Comparison of ENCODE assay signal across 17 cellular contexts in the genomic region with DNA sequence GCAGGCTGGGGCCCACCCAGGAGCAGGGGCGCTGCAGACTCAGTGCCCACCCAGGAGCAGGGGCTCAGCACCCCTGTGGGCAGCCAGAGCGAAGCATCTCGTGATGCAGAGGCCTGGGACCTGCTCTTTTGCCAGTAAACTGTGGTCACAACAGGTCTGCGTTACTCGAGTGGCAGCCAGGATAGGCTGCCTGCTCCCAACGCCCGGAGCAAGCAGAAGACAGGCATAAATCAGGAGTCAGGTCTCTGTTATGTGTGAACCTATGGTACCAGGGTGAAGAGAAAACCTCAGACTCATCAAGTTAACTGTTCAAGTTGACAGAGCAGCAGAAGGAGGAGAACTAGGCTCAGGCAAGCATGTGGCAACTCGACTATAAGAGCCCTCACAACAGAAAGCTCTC.
DNase-seq lines count a peak whose midpoint lies in the region; ATAC-seq and TF ChIP-seq lines count a peak whose summit lies in the region.
"Had no signal": no experiment of that assay in that cellular context is flagged by ENCODE, and none has a peak within 500 bp of the region (broad histone marks: within the 10 kb centered on the region; RNA-seq: fewer than 3 reads in every experiment).

No MANE protein-coding gene starts in this region.

- H4K12ac ChIP-seq in trophoblast cell (ENCODE audit: low read depth, low read length): no peak overlapping the region

- H4K91ac ChIP-seq in trophoblast cell (ENCODE audit: low read depth, low read length): no peak overlapping the region

- H3K4me2 ChIP-seq in trophoblast cell (ENCODE audit: low read length): no peak overlapping the region

- H3K36me3 Mint-ChIP-seq in activated CD4-positive, alpha-beta T cell treated with anti-CD3 and anti-CD28 coated beads, Interleukin-2, amount 10 ng/mL, durations not matched to agents 24 days and 14 days (ENCODE audit: low read depth): peaks cover 35% of the 10 kb centered on the region
- peaks cover 16% of the 10 kb centered on the region for H3K36me3 Mint-ChIP-seq in activated CD4-positive, alpha-beta T cell treated with anti-CD3 and anti-CD28 coated beads for 36 hours (ENCODE audit: low read depth)
- H3K36me3 Mint-ChIP-seq in natural killer cell: peaks cover 8% of the 10 kb centered on the region
- peaks cover 6% of the 10 kb centered on the region for H3K36me3 Mint-ChIP-seq in natural killer cell treated with Interleukin-12 subunit alpha and Interleukin-12 subunit beta and Interleukin-15 and Interleukin-18, amount 100 ng/mL, for 72 hours
- peaks cover 69% of the 10 kb centered on the region for H3K36me3 Mint-ChIP-seq in nephron progenitor cell (ENCODE audit: low read depth)

- H3K23ac ChIP-seq in trophoblast cell (ENCODE audit: low read length): no peak overlapping the region

- no CpG with 5 or more reads among the region's 8 CpGs for WGBS in trophoblast cell (ENCODE audit: extremely low coverage, insufficient coverage, insufficient read length)

- no peak overlapping the region for H2BK12ac ChIP-seq in trophoblast cell (ENCODE audit: low read length)

- H3K27ac ChIP-seq in trophoblast cell (ENCODE audit: low read depth, low read length): no peak overlapping the region
- H3K27ac ChIP-seq: 22Rv1 had no signal

- no peaks in the 10 kb centered on the region for H3K9me3 ChIP-seq in trophoblast cell (ENCODE audit: insufficient read depth, low read depth, low read length)

- H3K9me3 Mint-ChIP-seq in activated CD4-positive, alpha-beta T cell treated with anti-CD3 and anti-CD28 coated beads, Interleukin-2, amount 10 ng/mL, durations not matched to agents 24 days and 14 days: no peaks in the 10 kb centered on the region
- H3K9me3 Mint-ChIP-seq in activated CD4-positive, alpha-beta T cell treated with anti-CD3 and anti-CD28 coated beads for 36 hours (ENCODE audit: low read depth): no peaks in the 10 kb centered on the region
- H3K9me3 Mint-ChIP-seq in natural killer cell (no peaks in the 10 kb centered on the region), nephron progenitor cell (no peaks in the 10 kb centered on the region)
- no peaks in the 10 kb centered on the region for H3K9me3 Mint-ChIP-seq in natural killer cell treated with Interleukin-12 subunit alpha and Interleukin-12 subunit beta and Interleukin-15 and Interleukin-18, amount 100 ng/mL, for 72 hours
- H3K9me3 Mint-ChIP-seq: CD14-positive monocyte; CD8-positive, alpha-beta T cell; HFFc6 had no signal

- H2AK5ac ChIP-seq in trophoblast cell (ENCODE audit: low read length): no peak overlapping the region

- H3K4me3 Mint-ChIP-seq in activated CD4-positive, alpha-beta T cell treated with anti-CD3 and anti-CD28 coated beads, Interleukin-2, amount 10 ng/mL, durations not matched to agents 24 days and 14 days: no peak overlapping the region
- no peak overlapping the region for H3K4me3 Mint-ChIP-seq in activated CD4-positive, alpha-beta T cell treated with anti-CD3 and anti-CD28 coated beads for 36 hours
- no peak overlapping the region for H3K4me3 Mint-ChIP-seq in natural killer cell
- no peak overlapping the region for H3K4me3 Mint-ChIP-seq in natural killer cell treated with Interleukin-12 subunit alpha and Interleukin-12 subunit beta and Interleukin-15 and Interleukin-18, amount 100 ng/mL, for 72 hours
- no peak overlapping the region for H3K4me3 Mint-ChIP-seq in nephron progenitor cell
- H3K4me3 Mint-ChIP-seq: CD14-positive monocyte; CD8-positive, alpha-beta T cell; HFFc6 had no signal

- DNase-seq in activated CD4-positive, alpha-beta T cell treated with anti-CD3 and anti-CD28 coated beads, Interleukin-2, amount 10 ng/mL, durations not matched to agents 24 days and 14 days: no peak
- no peak for DNase-seq in activated CD4-positive, alpha-beta T cell treated with anti-CD3 and anti-CD28 coated beads for 36 hours
- DNase-seq in natural killer cell (no peak), nephron progenitor cell (no peak), trophoblast cell (no peak), SW 1271 (lab: John Stamatoyannopoulos, UW) (no peak)
- no peak for DNase-seq in natural killer cell treated with Interleukin-12 subunit alpha and Interleukin-12 subunit beta and Interleukin-15 and Interleukin-18, amount 100 ng/mL, for 72 hours (ENCODE audit: low spot score)
- no peak for DNase-seq in stimulated activated CD4-positive, alpha-beta T cell treated with anti-CD3 and anti-CD28 coated beads, Interleukin-2, amount 100 ng/mL, for 24 hours
- DNase-seq: CD8-positive, alpha-beta T cell; COR-L47; DMS153; DMS79 treated with DMSO at 0.1 percent for 48 hours; GDM1; HCEC 1CT; HFFc6 had no signal

- H3K4me1 ChIP-seq in trophoblast cell (ENCODE audit: control insufficient read depth in 1 of 2, insufficient read depth in 2 of 2, low read length in 2 of 2): peaks cover 3 to 4% of the 10 kb centered on the region in 2 experiments

- no peak overlapping the region for H3K4me3 ChIP-seq in trophoblast cell (ENCODE audit: low read depth, low read length)

- no peaks in the 10 kb centered on the region for H3K79me2 ChIP-seq in trophoblast cell (ENCODE audit: control insufficient read depth, insufficient read depth, low read length, poor library complexity)

- no peak overlapping the region for H2BK5ac ChIP-seq in trophoblast cell (ENCODE audit: low read depth, low read length, poor library complexity)

- no peak overlapping the region for H3K4ac ChIP-seq in trophoblast cell (ENCODE audit: low read depth, low read length)

- intact Hi-C loops in activated CD4-positive, alpha-beta T cell treated with anti-CD3 and anti-CD28 coated beads, Interleukin-2, amount 10 ng/mL, durations not matched to agents 24 days and 14 days (cut with micrococcal nuclease): no loop called here
- intact Hi-C loops in activated CD4-positive, alpha-beta T cell treated with anti-CD3 and anti-CD28 coated beads for 36 hours (cut with DNase I, micrococcal nuclease): no loop called here
- intact Hi-C loops in natural killer cell (cut with micrococcal nuclease): no loop called here

- no peak overlapping the region for H4K8ac ChIP-seq in trophoblast cell (ENCODE audit: low read depth, low read length)

- no peak overlapping the region for H3K18ac ChIP-seq in trophoblast cell (ENCODE audit: low read length)

- no peak overlapping the region for H2AFZ ChIP-seq in trophoblast cell (ENCODE audit: insufficient read depth, low read length, poor library complexity)

- H2BK120ac ChIP-seq in trophoblast cell (ENCODE audit: insufficient read depth, low read length, poor library complexity): no peak overlapping the region

- H3K79me1 ChIP-seq in trophoblast cell (ENCODE audit: low read length): no peaks in the 10 kb centered on the region

- H3K27me3 Mint-ChIP-seq in activated CD4-positive, alpha-beta T cell treated with anti-CD3 and anti-CD28 coated beads, Interleukin-2, amount 10 ng/mL, durations not matched to agents 24 days and 14 days: no peaks in the 10 kb centered on the region
- no peaks in the 10 kb centered on the region for H3K27me3 Mint-ChIP-seq in activated CD4-positive, alpha-beta T cell treated with anti-CD3 and anti-CD28 coated beads for 36 hours
- no peaks in the 10 kb centered on the region for H3K27me3 Mint-ChIP-seq in natural killer cell (ENCODE audit: low read depth in 2 of 2)
- H3K27me3 Mint-ChIP-seq in natural killer cell treated with Interleukin-12 subunit alpha and Interleukin-12 subunit beta and Interleukin-15 and Interleukin-18, amount 100 ng/mL, for 72 hours: no peaks in the 10 kb centered on the region
- peaks cover 3% of the 10 kb centered on the region for H3K27me3 Mint-ChIP-seq in nephron progenitor cell (ENCODE audit: low read depth, poor library complexity)

- no peak overlapping the region for H3K14ac ChIP-seq in trophoblast cell (ENCODE audit: low read length)

- H3K36me3 ChIP-seq in trophoblast cell (ENCODE audit: control insufficient read depth in 1 of 2, insufficient read depth in 2 of 2, low read length in 2 of 2): peaks cover 52 to 58% of the 10 kb centered on the region in 2 experiments

- no peak for ATAC-seq in activated CD4-positive, alpha-beta T cell treated with anti-CD3 and anti-CD28 coated beads for 36 hours
- ATAC-seq in natural killer cell: no peak
- ATAC-seq in natural killer cell treated with Interleukin-12 subunit alpha and Interleukin-12 subunit beta and Interleukin-15 and Interleukin-18, amount 100 ng/mL, for 72 hours: no peak
- ATAC-seq: CD8-positive, alpha-beta T cell had no signal

- CTCF ChIA-PET in activated CD4-positive, alpha-beta T cell treated with anti-CD3 and anti-CD28 coated beads for 36 hours (lab: Charles Lee): no interaction called here

- POLR2A ChIA-PET in activated CD4-positive, alpha-beta T cell treated with anti-CD3 and anti-CD28 coated beads for 36 hours (lab: Charles Lee): no interaction called here

- no peaks in the 10 kb centered on the region for H3K27me3 ChIP-seq in trophoblast cell (ENCODE audit: insufficient read depth, low read length)

- TF ChIP-seq CTCF in natural killer cell (IDR thresholded peaks at IDR 0.05): no peak
- no peak for TF ChIP-seq CTCF in nephron progenitor cell (IDR thresholded peaks at IDR 0.05)

- no peaks in the 10 kb centered on the region for H3K4me1 Mint-ChIP-seq in activated CD4-positive, alpha-beta T cell treated with anti-CD3 and anti-CD28 coated beads, Interleukin-2, amount 10 ng/mL, durations not matched to agents 24 days and 14 days
- H3K4me1 Mint-ChIP-seq in activated CD4-positive, alpha-beta T cell treated with anti-CD3 and anti-CD28 coated beads for 36 hours: no peaks in the 10 kb centered on the region
- H3K4me1 Mint-ChIP-seq in natural killer cell (no peaks in the 10 kb centered on the region), nephron progenitor cell (peaks cover 48% of the 10 kb centered on the region)
- no peaks in the 10 kb centered on the region for H3K4me1 Mint-ChIP-seq in natural killer cell treated with Interleukin-12 subunit alpha and Interleukin-12 subunit beta and Interleukin-15 and Interleukin-18, amount 100 ng/mL, for 72 hours (ENCODE audit: low read depth in 2 of 2)
- H3K4me1 Mint-ChIP-seq: CD14-positive monocyte had no signal

- H3K9ac ChIP-seq in trophoblast cell (ENCODE audit: low read length): peak overlapping the region; percentile 59

- peak overlapping the region; percentile 34 for H3K27ac Mint-ChIP-seq in activated CD4-positive, alpha-beta T cell treated with anti-CD3 and anti-CD28 coated beads, Interleukin-2, amount 10 ng/mL, durations not matched to agents 24 days and 14 days
- H3K27ac Mint-ChIP-seq in activated CD4-positive, alpha-beta T cell treated with anti-CD3 and anti-CD28 coated beads for 36 hours: no peak overlapping the region
- peak overlapping the region; percentile 22 to 58 for H3K27ac Mint-ChIP-seq in natural killer cell
- H3K27ac Mint-ChIP-seq in natural killer cell treated with Interleukin-12 subunit alpha and Interleukin-12 subunit beta and Interleukin-15 and Interleukin-18, amount 100 ng/mL, for 72 hours: peak overlapping the region in 1 of 2 donors; percentile 30
- H3K27ac Mint-ChIP-seq in nephron progenitor cell: peak overlapping the region; percentile 75
- H3K27ac Mint-ChIP-seq: HFFc6 had no signal
